26 cellular contexts compared by ENCODE assay signal in the genomic region with DNA sequence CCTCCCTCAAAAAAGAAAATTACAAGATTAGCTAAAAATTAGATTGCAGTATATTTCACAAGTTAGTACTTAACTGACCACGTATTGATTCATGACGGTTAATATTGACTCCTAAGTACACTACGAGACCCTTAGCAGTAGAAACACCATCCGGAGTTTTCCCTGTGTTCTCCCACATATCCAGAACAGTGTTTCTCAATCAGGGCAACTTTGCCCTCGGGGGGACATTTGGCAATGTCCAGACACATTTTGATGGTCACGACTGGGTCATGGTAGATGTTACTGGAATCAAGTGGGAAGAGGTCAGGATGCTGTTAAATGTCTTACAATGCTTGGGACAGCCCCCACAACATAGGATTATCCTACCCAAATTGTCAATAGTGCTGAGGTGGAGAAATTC. TPM values are rescaled to one million over a fixed set of nuclear protein-coding genes. Genes with fewer than 3 reads are reported as not detected.
"Had no signal": no experiment of that assay in that cellular context is flagged by ENCODE, and none has a peak within 500 bp of the region (broad histone marks: within the 10 kb centered on the region; RNA-seq: fewer than 3 reads in every experiment).

No MANE protein-coding gene starts in this region.

- H3K27ac Mint-ChIP-seq: activated CD4-positive, alpha-beta memory T cell treated with anti-CD3 and anti-CD28 coated beads for 36 hours; activated CD4-positive, alpha-beta T cell treated with anti-CD3 and anti-CD28 coated beads, Interleukin-2, amount 10 ng/mL, durations not matched to agents 7 days and 5 days; activated naive CD4-positive, alpha-beta T cell treated with anti-CD3 and anti-CD28 coated beads for 36 hours; activated naive CD8-positive, alpha-beta T cell; activated T-helper 17 cell treated with anti-CD3 and anti-CD28 coated beads, Interleukin-2, amount 50 U/mL, for 72 hours; T-helper 1 cell treated with Interleukin-12 subunit alpha and Interleukin-12 subunit beta and Interleukin-4 antibody, amounts not matched to agents 30 μg/mL and 1 μg/mL, for 36 hours had no signal

- H3K27ac ChIP-seq: brain microvascular endothelial cell, cardiac muscle cell, KMS-11, SJSA1 had no signal

- H3K4me3 ChIP-seq: cardiac muscle cell, SJSA1 had no signal

- H3K4me3 Mint-ChIP-seq: activated CD4-positive, alpha-beta memory T cell treated with anti-CD3 and anti-CD28 coated beads for 36 hours; activated CD4-positive, alpha-beta T cell treated with anti-CD3 and anti-CD28 coated beads, Interleukin-2, amount 10 ng/mL, durations not matched to agents 7 days and 5 days; activated naive CD4-positive, alpha-beta T cell treated with anti-CD3 and anti-CD28 coated beads for 36 hours; activated naive CD8-positive, alpha-beta T cell; activated T-helper 17 cell treated with anti-CD3 and anti-CD28 coated beads, Interleukin-2, amount 50 U/mL, for 72 hours; T-helper 1 cell treated with Interleukin-12 subunit alpha and Interleukin-12 subunit beta and Interleukin-4 antibody, amounts not matched to agents 30 μg/mL and 1 μg/mL, for 36 hours had no signal

- ATAC-seq: activated T-helper 17 cell treated with anti-CD3 and anti-CD28 coated beads, Interleukin-2, amount 50 U/mL, for 72 hours; SK-N-SH treated with all-trans-retinoic acid at 6 μM for 48 hours had no signal

- H3K36me3 ChIP-seq: brain microvascular endothelial cell, cardiac muscle cell, SJSA1 had no signal

- H3K4me2 ChIP-seq: KMS-11 had no signal

- DNase-seq: activated CD4-positive, alpha-beta memory T cell treated with anti-CD3 and anti-CD28 coated beads for 36 hours; activated CD4-positive, alpha-beta T cell treated with anti-CD3 and anti-CD28 coated beads, Interleukin-2, amount 10 ng/mL, durations not matched to agents 7 days and 5 days; activated CD4-positive, CD25-positive, alpha-beta regulatory T cell; activated CD8-positive, alpha-beta memory T cell treated with anti-CD3 and anti-CD28 coated beads for 24 hours; activated gamma-delta T cell; activated naive CD4-positive, alpha-beta T cell treated with anti-CD3 and anti-CD28 coated beads for 36 hours; activated T-cell treated with anti-CD3 and anti-CD28 coated beads, Interleukin-2, amount 50 U/mL, for 48 hours; amygdala; brain microvascular endothelial cell; NCI-H1092; NCI-H1417 treated with DMSO at 0.1 percent for 48 hours; NCI-H1694; NCI-H2029; NCI-H446; NCI-H524; SHP77; T-helper 9 cell had no signal

- H3K9ac ChIP-seq: KMS-11 had no signal

- H3K36me3 Mint-ChIP-seq: activated CD4-positive, alpha-beta memory T cell treated with anti-CD3 and anti-CD28 coated beads for 36 hours; activated naive CD8-positive, alpha-beta T cell had no signal

- FAIRE-seq: RCC 7860 had no signal

- H3K9me3 ChIP-seq: SJSA1 had no signal

- H3K27me3 Mint-ChIP-seq: activated naive CD8-positive, alpha-beta T cell; activated T-helper 17 cell treated with anti-CD3 and anti-CD28 coated beads, Interleukin-2, amount 50 U/mL, for 72 hours had no signal

- H3K9me3 Mint-ChIP-seq: activated CD4-positive, alpha-beta memory T cell treated with anti-CD3 and anti-CD28 coated beads for 36 hours; activated CD4-positive, alpha-beta T cell treated with anti-CD3 and anti-CD28 coated beads, Interleukin-2, amount 10 ng/mL, durations not matched to agents 7 days and 5 days; activated naive CD4-positive, alpha-beta T cell treated with anti-CD3 and anti-CD28 coated beads for 36 hours; activated T-helper 17 cell treated with anti-CD3 and anti-CD28 coated beads, Interleukin-2, amount 50 U/mL, for 72 hours; T-helper 1 cell treated with Interleukin-12 subunit alpha and Interleukin-12 subunit beta and Interleukin-4 antibody, amounts not matched to agents 30 μg/mL and 1 μg/mL, for 36 hours had no signal

- H3K27me3 ChIP-seq: brain microvascular endothelial cell, cardiac muscle cell, SJSA1 had no signal

- H3K4me1 Mint-ChIP-seq: activated CD4-positive, alpha-beta T cell treated with anti-CD3 and anti-CD28 coated beads, Interleukin-2, amount 10 ng/mL, durations not matched to agents 7 days and 5 days; activated T-helper 17 cell treated with anti-CD3 and anti-CD28 coated beads, Interleukin-2, amount 50 U/mL, for 72 hours had no signal

RNA-seq across cellular contexts. Expression of gene LIPC, which starts 40.7 kb away (rescaled TPM):
- total RNA-seq: activated CD4-positive, alpha-beta memory T cell treated with anti-CD3 and anti-CD28 coated beads for 36 hours; cardiac muscle cell; MCF 10A had no signal
- polyA plus RNA-seq: cardiac muscle cell had no signal
